ENCODE assay signal across 18 cellular contexts in genomic region chrX:153522259-153522658, GRCh38. TPM values are rescaled to one million over a fixed set of nuclear protein-coding genes. Genes with fewer than 3 reads are reported as not detected.
DNase-seq lines count a peak whose midpoint lies in the region; ATAC-seq, FAIRE-seq and TF ChIP-seq lines count a peak whose summit lies in the region.
"Had no signal": no experiment of that assay in that cellular context is flagged by ENCODE, and none has a peak within 500 bp of the region (broad histone marks: within the 10 kb centered on the region; RNA-seq: fewer than 3 reads in every experiment).

No MANE protein-coding gene starts in this region.

- WGBS in K562 (ENCODE audit: insufficient coverage, low coverage, missing lambda C conversion rate) = 0% methylated on average over 2 of the region's 12 CpGs

- no TSS peak for BruUV-seq in K562 (replicated peaks; lab: Mats Ljungman, UMichigan)

- intact Hi-C loops in K562 (cut with micrococcal nuclease) (no loop called here), colonic mucosa (cut with DNase I) (no loop called here)

- no peak for TF ChIP-seq EP300 in K562 (IDR thresholded peaks at IDR 0.05; ENCODE audit: low read length)

- H3K79me2 ChIP-seq in K562 (ENCODE audit: control insufficient read depth, insufficient read depth, low read length) = no peaks in the 10 kb centered on the region

- TF ChIP-seq POLR2A in K562 (conservative IDR thresholded peaks at IDR 0.05) = no peak

- no peak overlapping the region for H2AFZ ChIP-seq in K562 (ENCODE audit: low read depth, low read length)
- H2AFZ ChIP-seq: GM23248 had no signal

- H3K9me3 ChIP-seq in BLaER1 = no peaks in the 10 kb centered on the region
- no peaks in the 10 kb centered on the region for H3K9me3 ChIP-seq in K562 (replicated peaks; ENCODE audit: control insufficient read depth, insufficient read depth, low read depth, low read length)
- no peaks in the 10 kb centered on the region for H3K9me3 ChIP-seq in colonic mucosa
- H3K9me3 ChIP-seq: HAP-1 had no signal

- H3K4me1 ChIP-seq in BLaER1 (peaks cover 13% of the 10 kb centered on the region), K562 (replicated peaks in 1 of 2; ENCODE audit: control insufficient read depth in 2 of 2, insufficient read depth in 2 of 2, low read length in 2 of 2) (peaks cover 0 to 6% of the 10 kb centered on the region in 2 experiments; a peak in 2 of 5 replicates), colonic mucosa (no peaks in the 10 kb centered on the region)
- H3K4me1 ChIP-seq: HAP-1 had no signal

- in situ Hi-C loops in K562 (cut with MboI) = no loop called here

- peak; percentile 62 for ATAC-seq in K562
- ATAC-seq: GM12878 had no signal

- no peak for TF ChIP-seq RAD21 in K562 (CRISPR knock-in tag; conservative IDR thresholded peaks at IDR 0.05 in 1 of 2, IDR thresholded peaks at IDR 0.05 in 1 of 2)

- H3K27me3 ChIP-seq in BLaER1 (peaks cover 92% of the 10 kb centered on the region), H7 (ENCODE audit: control insufficient read depth, insufficient read depth, low read length) (peaks cover 16% of the 10 kb centered on the region), K562 (ENCODE audit: control insufficient read depth in 2 of 2, insufficient read depth in 2 of 2, low read length in 2 of 2) (peaks cover 20 to 58% of the 10 kb centered on the region in 2 experiments; a peak in 4 of 5 replicates), colonic mucosa (peaks cover under 1% of the 10 kb centered on the region)

- H4K20me1 ChIP-seq in BLaER1 = peaks cover 42% of the 10 kb centered on the region; the same call in 1 of the 2 replicates
- H4K20me1 ChIP-seq in K562 (replicated peaks; ENCODE audit: control insufficient read depth, insufficient read depth, low read length) = no peaks in the 10 kb centered on the region

- no peaks in the 10 kb centered on the region for H3K36me3 ChIP-seq in BLaER1
- no peaks in the 10 kb centered on the region for H3K36me3 ChIP-seq in H7 (replicated peaks; ENCODE audit: control insufficient read depth, insufficient read depth, low read length)
- H3K36me3 ChIP-seq in K562 (ENCODE audit: control insufficient read depth, insufficient read depth, low read length) = no peaks in the 10 kb centered on the region
- no peaks in the 10 kb centered on the region for H3K36me3 ChIP-seq in colonic mucosa
- H3K36me3 ChIP-seq: HAP-1 had no signal

- H3K9ac ChIP-seq in BLaER1 (no peak overlapping the region), K562 (ENCODE audit: insufficient read depth in 1 of 2, low read depth in 2 of 2, low read length in 2 of 2) (no peak overlapping the region), colonic mucosa (ENCODE audit: low read depth in 2 of 2, low read length in 2 of 2) (no peak overlapping the region)
- H3K9ac ChIP-seq: GM23248 had no signal

- POLR2A ChIA-PET in K562 (lab: Yijun Ruan, JAX) = no interaction called here

- H3K27ac ChIP-seq in BLaER1 (no peak overlapping the region), K562 (ENCODE audit: extremely low read depth, low read depth, low read length) (no peak overlapping the region), colonic mucosa (no peak overlapping the region)
- H3K27ac ChIP-seq: GM23248 had no signal

- no peak for FAIRE-seq in K562 (lab: Jason Lieb, UNC)
- FAIRE-seq: GM12878, GM18507 had no signal

- DNase-seq in H7 (peak; percentile 80), K562 (ENCODE audit: extremely low read depth in 1 of 4, low spot score in 3 of 4) (peak in 2 of 4 experiments; percentile 30 to 37), iPS-NIHi11 (ENCODE audit: low spot score) (peak; percentile 35), colonic mucosa (no peak)
- no peak for DNase-seq in stimulated activated CD4-positive, alpha-beta T cell treated with anti-CD3 and anti-CD28 coated beads, Interleukin-12 subunit alpha, Interleukin-12 subunit beta, amount 100 ng/mL, for 4 hours
- no peak for DNase-seq in effector CD4-positive, alpha-beta T cell
- DNase-seq: 8988T; AML-193; CD4-positive, alpha-beta T cell; GM23248; HFFc6; IMR-90; KG1 had no signal

- no peaks in the 10 kb centered on the region for H3K9me1 ChIP-seq in K562 (ENCODE audit: control insufficient read depth, insufficient read depth, low read length)

- CTCF ChIA-PET in K562 (lab: Yijun Ruan, JAX; ENCODE audit: low intra/inter-chr PET ratio) = no interaction called here

- TF ChIP-seq CTCF in K562 (IDR thresholded peaks at IDR 0.05 in 2 of 3, conservative IDR thresholded peaks at IDR 0.05 in 1 of 3; ENCODE audit: insufficient read depth in 2 of 3, low read depth in 1 of 3, low read length in 3 of 3) = no peak
- TF ChIP-seq CTCF in colonic mucosa (IDR thresholded peaks at IDR 0.05) = no peak

- H3K4me3 ChIP-seq in BLaER1 (no peak overlapping the region), H7 (ENCODE audit: insufficient read depth, low read depth, low read length) (no peak overlapping the region), K562 (no peak overlapping the region), colonic mucosa (no peak overlapping the region)
- H3K4me3 ChIP-seq: GM12878, GM23248, HAP-1 had no signal

- H3K4me2 ChIP-seq in BLaER1 (peak overlapping the region; percentile 42; the same call in 1 of the 2 replicates), K562 (ENCODE audit: insufficient read depth, low read length) (no peak overlapping the region)

RNA-seq across cellular contexts. Expression of gene ATP2B3, which starts 4.8 kb away (rescaled TPM):
- total RNA-seq in H7 (2014; rRNA removed; shearing (Covaris generic)) = not detected in 2 replicates
- not detected in 2 replicates for total RNA-seq in K562 (2011; cell fraction: chromatin; rRNA removed; ENCODE audit: low replicate concordance)
- not detected in 2 replicates for total RNA-seq in K562 (2011; cell fraction: nucleolus; rRNA removed)
- not detected in 2 replicates for total RNA-seq in K562 (2011; cell fraction: nucleoplasm; rRNA removed)
- total RNA-seq in K562 (2014; rRNA removed) (not detected in 2 replicates), K562 (2014; rRNA removed; fragmentation: Illumina TruSeq; extraction: Trizol) (not detected in 2 replicates), K562 (2015; rRNA removed; fragmentation: Illumina TruSeq; extraction: Trizol) (not detected in 2 replicates), K562 (2021) (not detected in 2 replicates), colonic mucosa (under 1 TPM in 1 of 2 donors, not detected in 1; 0.24 TPM)
- polyA plus RNA-seq in K562 (2011; rRNA removed) (0.04 TPM in 1 of 2 replicates, not detected in the other), K562 (2014; fragmentation: Illumina TruSeq; extraction: Trizol) (not detected in 2 replicates), K562 (2014; fragmentation: Nextera tagmentation; extraction: Ambion mirVana) (under 1 TPM in 1 of 2 experiments, not detected in 1; 0.04 TPM), K562 (2014; rRNA removed) (0.04 TPM in 1 of 2 replicates, not detected in the other)
- polyA plus RNA-seq in K562 (2011; cell fraction: cytosol; rRNA removed) = 0.03 and 0.07 TPM in 2 replicates
- 0.04 and 0.06 TPM in 2 replicates for polyA plus RNA-seq in K562 (2011; cell fraction: nucleus; rRNA removed)
- 0.01 and 0.07 TPM in 2 replicates for polyA plus RNA-seq in K562 (2012)
- not detected in 2 replicates for polyA minus RNA-seq in K562 (2011; rRNA and poly(A)+ RNA removed)
- polyA minus RNA-seq in K562 (2011; cell fraction: cytosol; rRNA and poly(A)+ RNA removed) = not detected in 2 replicates
- polyA minus RNA-seq in K562 (2011; cell fraction: nucleus; rRNA and poly(A)+ RNA removed) = not detected in 2 replicates
- total RNA-seq: CD4-positive, alpha-beta T cell; GM12878; GM23248; HFFc6; LHCN-M2 had no signal
- polyA plus RNA-seq: GM23248 had no signal

RNA-seq across cellular contexts. Expression of gene BGN, which starts 27.5 kb away (rescaled TPM):
- total RNA-seq in H7 (2014; rRNA removed; shearing (Covaris generic)) = 0.83 and 1.1 TPM in 2 replicates
- total RNA-seq in K562 (2011; cell fraction: chromatin; rRNA removed; ENCODE audit: low replicate concordance) = not detected in 2 replicates
- total RNA-seq in K562 (2011; cell fraction: nucleolus; rRNA removed) = not detected in 2 replicates
- not detected in 2 replicates for total RNA-seq in K562 (2011; cell fraction: nucleoplasm; rRNA removed)
- not detected in 2 replicates for total RNA-seq in K562 (2014; rRNA removed)
- not detected in 2 replicates for total RNA-seq in K562 (2014; rRNA removed; fragmentation: Illumina TruSeq; extraction: Trizol)
- not detected in 2 replicates for total RNA-seq in K562 (2015; rRNA removed; fragmentation: Illumina TruSeq; extraction: Trizol)
- total RNA-seq in K562 (2021) = 0.11 TPM in 2 replicates
- not detected in 2 replicates for polyA plus RNA-seq in K562 (2011; rRNA removed)
- 0.04 and 0.06 TPM in 2 replicates for polyA plus RNA-seq in K562 (2011; cell fraction: cytosol; rRNA removed)
- not detected in 2 replicates for polyA plus RNA-seq in K562 (2011; cell fraction: nucleus; rRNA removed)
- polyA plus RNA-seq in K562 (2012) = not detected in 2 replicates
- polyA plus RNA-seq in K562 (2014; fragmentation: Illumina TruSeq; extraction: Trizol) = not detected in 2 replicates
- polyA plus RNA-seq in K562 (2014; fragmentation: Nextera tagmentation; extraction: Ambion mirVana) = not detected
- not detected in 2 replicates for polyA plus RNA-seq in K562 (2014; rRNA removed)
- not detected in 2 replicates for polyA minus RNA-seq in K562 (2011; rRNA and poly(A)+ RNA removed)
- polyA minus RNA-seq in K562 (2011; cell fraction: cytosol; rRNA and poly(A)+ RNA removed) = not detected in 2 replicates
- not detected in 2 replicates for polyA minus RNA-seq in K562 (2011; cell fraction: nucleus; rRNA and poly(A)+ RNA removed)
- total RNA-seq in colonic mucosa = 10 to 100 TPM in 1 of 2 donors, 1 to 10 TPM in 1; 6.0 to 11.4 TPM
- total RNA-seq: CD4-positive, alpha-beta T cell; LHCN-M2 had no signal

RNA-seq across cellular contexts. Expression of gene HAUS7, which starts 51.9 kb away (rescaled TPM):
- total RNA-seq in H7 (2014; rRNA removed; shearing (Covaris generic)) = 41.5 and 47.2 TPM in 2 replicates
- total RNA-seq in K562 (2011; cell fraction: chromatin; rRNA removed; ENCODE audit: low replicate concordance) = 44.0 and 101 TPM in 2 replicates
- total RNA-seq in K562 (2011; cell fraction: nucleolus; rRNA removed) = 58.2 and 63.4 TPM in 2 replicates
- 58.6 and 62.3 TPM in 2 replicates for total RNA-seq in K562 (2011; cell fraction: nucleoplasm; rRNA removed)
- 64.7 and 64.8 TPM in 2 replicates for total RNA-seq in K562 (2014; rRNA removed)
- total RNA-seq in K562 (2014; rRNA removed; fragmentation: Illumina TruSeq; extraction: Trizol) = 38.5 and 48.6 TPM in 2 replicates
- 48.8 and 51.0 TPM in 2 replicates for total RNA-seq in K562 (2015; rRNA removed; fragmentation: Illumina TruSeq; extraction: Trizol)
- total RNA-seq in K562 (2021) = 94.0 and 94.9 TPM in 2 replicates
- polyA plus RNA-seq in K562 (2011; rRNA removed) = 38.0 and 44.3 TPM in 2 replicates
- 72.4 and 100 TPM in 2 replicates for polyA plus RNA-seq in K562 (2011; cell fraction: cytosol; rRNA removed)
- 177 and 204 TPM in 2 replicates for polyA plus RNA-seq in K562 (2011; cell fraction: nucleus; rRNA removed)
- polyA plus RNA-seq in K562 (2012) = 58.0 and 101 TPM in 2 replicates
- 49.7 and 56.9 TPM in 2 replicates for polyA plus RNA-seq in K562 (2014; fragmentation: Illumina TruSeq; extraction: Trizol)
- polyA plus RNA-seq in K562 (2014; fragmentation: Nextera tagmentation; extraction: Ambion mirVana) = 10 to 100 TPM in 1 of 2 experiments, 1 to 10 TPM in 1; 10.0 to 26.1 TPM
- 70.4 and 75.6 TPM in 2 replicates for polyA plus RNA-seq in K562 (2014; rRNA removed)
- polyA minus RNA-seq in K562 (2011; rRNA and poly(A)+ RNA removed) = 31.5 and 39.4 TPM in 2 replicates
- 32.0 and 34.9 TPM in 2 replicates for polyA minus RNA-seq in K562 (2011; cell fraction: cytosol; rRNA and poly(A)+ RNA removed)
- polyA minus RNA-seq in K562 (2011; cell fraction: nucleus; rRNA and poly(A)+ RNA removed) = 41.2 and 50.9 TPM in 2 replicates
- 10 to 100 TPM; 18.9 to 47.8 TPM for total RNA-seq in colonic mucosa

Comparison
In these comparisons a context has a peak if more than half of its experiments do, and no peak if none do; other contexts are left out.
1. DNase-seq: peak in H7 (single experiment) and iPS-NIHi11 (single experiment); none in stimulated activated CD4-positive, alpha-beta T cell treated with anti-CD3 and anti-CD28 coated beads, Interleukin-12 subunit alpha, Interleukin-12 subunit beta, amount 100 ng/mL, for 4 hours (single experiment), effector CD4-positive, alpha-beta T cell (single experiment) and colonic mucosa (single experiment).